In the genomic region with DNA sequence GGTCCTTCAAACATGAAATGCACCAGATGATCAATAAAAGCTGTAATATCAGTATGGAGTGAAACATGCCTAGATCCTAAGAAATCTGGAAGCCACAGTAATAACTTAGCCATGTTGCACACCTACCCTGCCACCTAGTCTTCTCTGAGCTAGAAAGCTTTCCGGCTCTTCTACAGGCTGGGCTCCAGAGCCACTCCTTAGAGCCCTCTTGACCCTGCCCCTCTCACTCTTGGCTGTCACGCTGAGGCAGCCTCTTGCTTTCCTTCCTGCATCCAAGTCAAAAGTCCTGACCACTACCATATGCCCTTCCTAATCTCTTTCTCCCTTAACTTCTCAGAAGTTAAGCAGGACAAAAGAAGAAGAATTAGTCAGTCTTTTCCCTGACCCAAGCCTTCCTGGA, we compare ENCODE assay signal across 25 cellular contexts.
"Had no signal": no experiment of that assay in that cellular context is flagged by ENCODE, and none has a peak within 500 bp of the region (broad histone marks: within the 10 kb centered on the region; RNA-seq: fewer than 3 reads in every experiment).

No MANE protein-coding gene starts in this region.

- H2AFZ ChIP-seq: parathyroid adenoma had no signal

- H3K4me3 Mint-ChIP-seq: activated CD4-positive, alpha-beta memory T cell treated with anti-CD3 and anti-CD28 coated beads, Interleukin-2, amount 10 ng/mL, durations not matched to agents 7 days and 5 days; activated naive CD4-positive, alpha-beta T cell treated with anti-CD3 and anti-CD28 coated beads, Interleukin-2, amount 10 ng/mL, durations not matched to agents 7 days and 5 days; activated T-cell treated with anti-CD3 and anti-CD28 coated beads, Interleukin-2, amount 50 U/mL, for 4 hours; mesothelial cell of epicardium; naive thymus-derived CD4-positive, alpha-beta T cell; neural crest cell had no signal

- ATAC-seq: activated T-cell treated with anti-CD3 and anti-CD28 coated beads, Interleukin-2, amount 50 U/mL, for 4 hours; foreskin keratinocyte; left ventricle myocardium superior; naive thymus-derived CD4-positive, alpha-beta T cell; psoas muscle had no signal

- H3K4me1 Mint-ChIP-seq: neural crest cell had no signal

- H3K9me3 ChIP-seq: esophagus muscularis mucosa, psoas muscle, sigmoid colon, upper lobe of left lung had no signal

- H3K4me2 ChIP-seq: smooth muscle cell had no signal

- H3K27ac ChIP-seq: brain microvascular endothelial cell, esophagus muscularis mucosa, foreskin keratinocyte, parathyroid adenoma, psoas muscle, sigmoid colon, upper lobe of left lung had no signal

- DNase-seq: activated CD4-positive, alpha-beta memory T cell treated with anti-CD3 and anti-CD28 coated beads, Interleukin-2, amount 10 ng/mL, durations not matched to agents 7 days and 5 days; activated CD4-positive, alpha-beta T cell treated with anti-CD3 and anti-CD28 coated beads for 48 hours; activated CD4-positive, CD25-positive, alpha-beta regulatory T cell; activated CD8-positive, alpha-beta memory T cell treated with anti-CD3 and anti-CD28 coated beads, Interleukin-2, amount 50 U/mL, for 48 hours; activated naive CD4-positive, alpha-beta T cell treated with anti-CD3 and anti-CD28 coated beads, Interleukin-2, amount 10 ng/mL, durations not matched to agents 7 days and 5 days; activated T-cell treated with anti-CD3 and anti-CD28 coated beads, Interleukin-2, amount 50 U/mL, for 4 hours; amniotic stem cell; brain microvascular endothelial cell; caudate nucleus; cortex of kidney; foreskin keratinocyte; left ventricle myocardium superior; naive thymus-derived CD4-positive, alpha-beta T cell; occipital lobe; psoas muscle; sigmoid colon; stimulated activated CD4-positive, alpha-beta T cell treated with anti-CD3 and anti-CD28 coated beads, Interleukin-2, amount 100 ng/mL, for 24 hours; stimulated activated naive CD4-positive, alpha-beta T cell treated with Interleukin-2 at 50 U/mL for 16 hours; T-helper 1 cell had no signal

- H3K4me1 ChIP-seq: esophagus muscularis mucosa, foreskin keratinocyte, parathyroid adenoma, psoas muscle, sigmoid colon had no signal

- H3K27me3 ChIP-seq: brain microvascular endothelial cell, esophagus muscularis mucosa, foreskin keratinocyte, sigmoid colon, upper lobe of left lung had no signal

- H3K9me3 Mint-ChIP-seq: activated CD4-positive, alpha-beta memory T cell treated with anti-CD3 and anti-CD28 coated beads, Interleukin-2, amount 10 ng/mL, durations not matched to agents 7 days and 5 days; activated naive CD4-positive, alpha-beta T cell treated with anti-CD3 and anti-CD28 coated beads, Interleukin-2, amount 10 ng/mL, durations not matched to agents 7 days and 5 days; activated T-cell treated with anti-CD3 and anti-CD28 coated beads, Interleukin-2, amount 50 U/mL, for 4 hours; mesothelial cell of epicardium; naive thymus-derived CD4-positive, alpha-beta T cell; neural crest cell had no signal

- H3K27me3 Mint-ChIP-seq: activated CD4-positive, alpha-beta memory T cell treated with anti-CD3 and anti-CD28 coated beads, Interleukin-2, amount 10 ng/mL, durations not matched to agents 7 days and 5 days; activated naive CD4-positive, alpha-beta T cell treated with anti-CD3 and anti-CD28 coated beads, Interleukin-2, amount 10 ng/mL, durations not matched to agents 7 days and 5 days; naive thymus-derived CD4-positive, alpha-beta T cell had no signal

- H3K4me3 ChIP-seq: esophagus muscularis mucosa, psoas muscle, sigmoid colon, smooth muscle cell, upper lobe of left lung had no signal

- H3K9ac ChIP-seq: parathyroid adenoma had no signal

- H3K27ac Mint-ChIP-seq: activated CD4-positive, alpha-beta memory T cell treated with anti-CD3 and anti-CD28 coated beads, Interleukin-2, amount 10 ng/mL, durations not matched to agents 7 days and 5 days; activated naive CD4-positive, alpha-beta T cell treated with anti-CD3 and anti-CD28 coated beads, Interleukin-2, amount 10 ng/mL, durations not matched to agents 7 days and 5 days; mesothelial cell of epicardium had no signal
